13 cellular contexts compared by ENCODE assay signal in genomic region chr11:68381716-68382115, GRCh38.
DNase-seq lines count a peak whose midpoint lies in the region; ATAC-seq, FAIRE-seq and TF ChIP-seq lines count a peak whose summit lies in the region.
"Had no signal": no experiment of that assay in that cellular context is flagged by ENCODE, and none has a peak within 500 bp of the region (broad histone marks: within the 10 kb centered on the region; RNA-seq: fewer than 3 reads in every experiment).

No MANE protein-coding gene starts in this region.

- DNase-seq in adrenal gland (peak in 4 of 7 donors; percentile 40 to 49 (median 44)), HepG2 (ENCODE audit: low spot score) (no peak), T-helper 9 cell (no peak), SW 1271 (lab: John Stamatoyannopoulos, UW) (no peak), dedifferentiated amniotic fluid mesenchymal stem cell (ENCODE audit: extremely low spot score) (no peak), NCI-H2227 (lab: John Stamatoyannopoulos, UW; ENCODE audit: unreplicated experiment) (no peak)
- DNase-seq: NCI-H1092 had no signal

- FAIRE-seq in HepG2 (lab: Jason Lieb, UNC), result no peak

- ATAC-seq in HepG2, result no peak; the same call in 2 of the 3 replicates
- ATAC-seq: GM23338, WTC11 had no signal

- H3K27ac ChIP-seq in adrenal gland (peak overlapping the region in 4 of 5 donors; percentile 21 to 90 (median 42)), HepG2 (ENCODE audit: extremely low read length, insufficient read depth, low read length) (peak overlapping the region; percentile 31), stomach smooth muscle (ENCODE audit: low read length) (peak overlapping the region; percentile 75)
- H3K27ac ChIP-seq: cardiac muscle cell had no signal

- POLR2A ChIA-PET in HepG2 (lab: Yijun Ruan, JAX), result interaction anchor here (1.3 to 4.9 kb wide), 5 partner anchors 8 to 83 kb away, joined by 3 to 54 read pairs (median 11); partner anchors contain the start of gene LRP5

- intact Hi-C loops in adrenal gland (cut with DNase I), result loop anchor here in 1 of 2 donors (5.0 kb wide), 1 partner anchor 124 kb away; no protein-coding TSS in a partner anchor
- intact Hi-C loops in HepG2 (cut with micrococcal nuclease; ENCODE audit: unreplicated experiment), result loop anchor here (2.0 kb wide), 1 partner anchor 125 kb away; no protein-coding TSS in a partner anchor

- H3K4me2 ChIP-seq in HepG2 (ENCODE audit: low read depth, low read length), result no peak overlapping the region
- H3K4me2 ChIP-seq: GM23338 had no signal

- H3K9me3 ChIP-seq in adrenal gland (replicated peaks in 1 of 3) (no peaks in the 10 kb centered on the region), HepG2 (ENCODE audit: low read length) (no peaks in the 10 kb centered on the region), stomach smooth muscle (ENCODE audit: control insufficient read depth in 2 of 2, low read length in 2 of 2) (no peaks in the 10 kb centered on the region)

- TF ChIP-seq POLR2A in adrenal gland (IDR thresholded peaks at IDR 0.05), result no peak
- TF ChIP-seq POLR2A in HepG2 (IDR thresholded peaks at IDR 0.05; ENCODE audit: insufficient read depth in 1 of 2, low read depth in 2 of 2, low read length in 2 of 2), result no peak

- no peak for TF ChIP-seq RAD21 in HepG2 (CRISPR knock-in tag; IDR thresholded peaks at IDR 0.05)

- no peaks in the 10 kb centered on the region for H3K9me3 Mint-ChIP-seq in IgD-negative memory B cell
- H3K9me3 Mint-ChIP-seq: GM23338, nephron, WTC11 had no signal

- H3K27ac Mint-ChIP-seq in IgD-negative memory B cell, result peak overlapping the region in 2 of 3 donors; percentile 53 to 64

- H3K36me3 ChIP-seq in adrenal gland (replicated peaks in 1 of 2) (peaks cover 0 to 6% of the 10 kb centered on the region in 2 donors), HepG2 (replicated peaks in 1 of 2; ENCODE audit: control insufficient read depth in 1 of 2, insufficient read depth in 2 of 2, low read length in 2 of 2) (peaks cover 10 to 38% of the 10 kb centered on the region in 2 experiments; a peak in 4 of 5 replicates), stomach smooth muscle (ENCODE audit: control insufficient read depth in 2 of 2, insufficient read depth in 2 of 2, low read length in 2 of 2) (peaks cover 0 to 8% of the 10 kb centered on the region in 2 donors)

- peaks cover 18 to 63% of the 10 kb centered on the region in 2 donors for H3K4me1 ChIP-seq in adrenal gland (replicated peaks in 1 of 2)
- peaks cover 50% of the 10 kb centered on the region for H3K4me1 ChIP-seq in HepG2 (ENCODE audit: insufficient read depth, low read length)
- peaks cover 61% of the 10 kb centered on the region for H3K4me1 ChIP-seq in stomach smooth muscle (ENCODE audit: control insufficient read depth, insufficient read depth, low read length)

- H3K4me3 ChIP-seq in adrenal gland (no peak overlapping the region), HepG2 (replicated peaks in 1 of 3; ENCODE audit: insufficient read depth in 1 of 3, low read depth in 2 of 3, low read length in 3 of 3) (no peak overlapping the region), stomach smooth muscle (ENCODE audit: low read length in 2 of 2) (peak overlapping the region in 1 of 2 donors; percentile 54)
- H3K4me3 ChIP-seq: cardiac muscle cell, GM23338 had no signal

- peaks cover 36% of the 10 kb centered on the region for H3K79me2 ChIP-seq in HepG2 (ENCODE audit: insufficient read depth, low read length)

- H3K9ac ChIP-seq in HepG2 (ENCODE audit: insufficient read depth, low read depth, low read length), result no peak overlapping the region
- peak overlapping the region in 1 of 2 donors; percentile 42 for H3K9ac ChIP-seq in stomach smooth muscle (ENCODE audit: low read length in 2 of 2)

- TF ChIP-seq CTCF in adrenal gland (IDR thresholded peaks at IDR 0.05) (no peak), HepG2 (CRISPR knock-in tag; IDR thresholded peaks at IDR 0.05) (no peak)

- H4K20me1 ChIP-seq in HepG2 (ENCODE audit: insufficient read depth, low read length), result peaks cover 29% of the 10 kb centered on the region

- WGBS in adrenal gland, 4 donors, result 15 to 60% (median 31%) methylated on average over 1 to 4 of the region's 4 CpGs
- 100% methylated on average over 1 of the region's 4 CpGs for WGBS in HepG2 (ENCODE audit: low lambda C conversion rate)

- no TSS peak for BruUV-seq in HepG2 (replicated peaks; lab: Mats Ljungman, UMichigan)

- no peaks in the 10 kb centered on the region for H3K36me3 Mint-ChIP-seq in IgD-negative memory B cell

- no peak for TF ChIP-seq EP300 in HepG2 (IDR thresholded peaks at IDR 0.05; ENCODE audit: low read depth in 2 of 2, low read length in 2 of 2)
- TF ChIP-seq EP300 in HepG2 (CRISPR knock-in tag; IDR thresholded peaks at IDR 0.05; ENCODE audit: borderline replicate concordance), result no peak

- H2AFZ ChIP-seq in HepG2 (ENCODE audit: low read length), result no peak overlapping the region
- H2AFZ ChIP-seq: GM23338 had no signal

- peaks cover 23 to 30% (median 30%) of the 10 kb centered on the region in 3 donors for H3K4me1 Mint-ChIP-seq in IgD-negative memory B cell

- H3K27me3 Mint-ChIP-seq in IgD-negative memory B cell, result no peaks in the 10 kb centered on the region

- H3K27me3 ChIP-seq in adrenal gland, result no peaks in the 10 kb centered on the region
- H3K27me3 ChIP-seq in HepG2 (ENCODE audit: control insufficient read depth in 1 of 2, insufficient read depth in 2 of 2, low read length in 2 of 2), result no peaks in the 10 kb centered on the region
- H3K27me3 ChIP-seq in stomach smooth muscle (ENCODE audit: control insufficient read depth in 1 of 2, insufficient read depth in 2 of 2, low read length in 2 of 2), result no peaks in the 10 kb centered on the region
- H3K27me3 ChIP-seq: cardiac muscle cell had no signal

- in situ Hi-C loops in HepG2 (cut with HindIII; ENCODE audit: extremely low pct_ligation_motif_present, low pct_unique_long_range_greater_than_20kb), result loop anchor here (5.0 kb wide), 1 partner anchor 64 kb away; no protein-coding TSS in a partner anchor

- peak overlapping the region in 2 of 4 donors; percentile 35 to 94 for H3K4me3 Mint-ChIP-seq in IgD-negative memory B cell
- H3K4me3 Mint-ChIP-seq: GM23338, WTC11 had no signal

- CTCF ChIA-PET in HepG2 (lab: Yijun Ruan, JAX; ENCODE audit: low intra/inter-chr PET ratio, low total read pairs), result no interaction called here

TF ChIP-seq in HepG2, 621 proteins besides CTCF, POLR2A, EP300 and RAD21 (continues in another document):
- no peak for TF ChIP-seq ZNF407 (CRISPR knock-in tag; IDR thresholded peaks at IDR 0.05; ENCODE audit: not compliant biosample characterization)

Comparison
In these comparisons a context has a peak if more than half of its experiments do, and no peak if none do; other contexts are left out.
1. DNase-seq: peak in adrenal gland (4 of 7); none in HepG2 (single experiment), T-helper 9 cell (single experiment), SW 1271 (0 of 2), dedifferentiated amniotic fluid mesenchymal stem cell (single experiment) and NCI-H2227 (single experiment).
2. Peak in every context shown above with its lines, with median percentiles within 50 percentile points of each other: H3K27ac ChIP-seq.